ENCODE assay signal across 8 cellular contexts in the genomic region with DNA sequence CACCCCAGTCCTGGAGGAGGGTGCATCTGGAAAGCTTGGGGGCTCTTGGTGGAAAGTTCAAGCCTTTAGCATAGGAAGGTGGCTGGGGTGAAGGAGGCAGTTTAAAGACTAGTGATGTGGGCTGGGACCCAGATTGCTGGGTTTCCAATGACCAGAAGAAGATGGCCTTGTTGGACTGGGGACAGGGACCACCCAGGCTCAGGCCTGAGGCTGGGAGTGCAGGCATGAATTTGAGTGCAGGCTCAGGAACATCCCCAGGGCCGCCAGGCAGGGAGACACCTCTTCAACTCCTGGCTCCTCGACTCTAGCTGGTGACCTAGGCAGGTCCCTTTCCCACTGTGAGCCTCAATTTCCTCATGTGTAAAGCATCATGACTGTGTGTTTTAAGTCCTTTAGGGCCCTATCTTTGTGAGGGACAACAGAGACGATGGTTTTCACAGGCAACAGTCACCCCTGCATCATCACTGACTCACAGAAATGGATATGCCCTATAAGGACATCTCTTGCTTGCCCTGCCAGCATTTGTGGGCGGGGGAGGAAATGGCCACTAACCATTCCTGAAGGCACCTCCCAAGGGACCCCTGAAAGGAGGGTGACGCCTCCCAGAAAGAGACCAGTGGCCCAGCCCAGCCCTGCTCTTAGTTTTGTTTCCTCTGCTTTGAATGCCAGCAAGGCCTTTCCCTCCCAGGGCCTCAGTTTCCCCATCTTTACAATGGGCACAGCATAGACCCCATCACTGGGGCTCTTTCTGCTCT. TPM values are rescaled to one million over a fixed set of nuclear protein-coding genes. Genes with fewer than 3 reads are reported as not detected.
DNase-seq lines count a peak whose midpoint lies in the region; ATAC-seq, FAIRE-seq and TF ChIP-seq lines count a peak whose summit lies in the region.

No MANE protein-coding gene starts in this region.

- ATAC-seq in GM21576 (IDR thresholded peaks at IDR 0.05; ENCODE audit: unreplicated experiment), result peak; percentile 57
- ATAC-seq in naive B cell (ENCODE audit: low read depth in 2 of 2), result peak in 1 of 2 donors; percentile 11
- ATAC-seq in GM19324 (IDR thresholded peaks at IDR 0.05; ENCODE audit: low FRiP score, unreplicated experiment), result no peak

- no peaks in the 10 kb centered on the region for H3K27me3 Mint-ChIP-seq in naive B cell

- H3K27ac Mint-ChIP-seq in naive B cell, result peak overlapping the region; percentile 52 to 95 (median 92)

- H3K36me3 Mint-ChIP-seq in naive B cell, result no peaks in the 10 kb centered on the region

- H3K36me3 ChIP-seq in BJ (ENCODE audit: control insufficient read depth, insufficient read depth, low read length), result no peaks in the 10 kb centered on the region
- no peaks in the 10 kb centered on the region for H3K36me3 ChIP-seq in bronchial epithelial cell (ENCODE audit: control insufficient read depth, insufficient read depth, low read length)

- FAIRE-seq in RCC 7860 (lab: Jason Lieb, UNC), result peak; percentile 72
- FAIRE-seq in bronchial epithelial cell (lab: Jason Lieb, UNC), result peak; percentile 85

- peaks cover 57 to 88% (median 57%) of the 10 kb centered on the region in 3 donors for H3K4me1 Mint-ChIP-seq in naive B cell

- H3K27me3 ChIP-seq in BJ (ENCODE audit: control insufficient read depth, insufficient read depth, low read length), result no peaks in the 10 kb centered on the region
- H3K27me3 ChIP-seq in bronchial epithelial cell (ENCODE audit: control insufficient read depth, insufficient read depth, low read length), result no peaks in the 10 kb centered on the region

- H3K9me3 Mint-ChIP-seq in naive B cell, result no peaks in the 10 kb centered on the region

- H3K4me3 Mint-ChIP-seq in naive B cell, result peak overlapping the region in 2 of 8 donors; percentile 8 to 49

- peak; percentile 77 for DNase-seq in BJ (ENCODE audit: low read depth)
- peak; percentile 94 for DNase-seq in RCC 7860 (ENCODE audit: low spot score)
- DNase-seq in bronchial epithelial cell (ENCODE audit: low read depth), result peak; percentile 98
- no peak for DNase-seq in naive B cell
- DNase-seq in Kasumi-1 (lab: John Stamatoyannopoulos, UW), result no peak
- no peak for DNase-seq in NCI-H1092 (lab: John Stamatoyannopoulos, UW)

- TF ChIP-seq CTCF in BJ (IDR thresholded peaks at IDR 0.05; ENCODE audit: insufficient read depth, low read depth, low read length), result no peak
- no peak for TF ChIP-seq CTCF in bronchial epithelial cell (IDR thresholded peaks at IDR 0.05; ENCODE audit: insufficient read depth, low read length, severe bottlenecking)

- CTCF ChIA-PET in BJ (lab: Yijun Ruan, JAX), result no interaction called here

- H3K4me3 ChIP-seq in BJ (ENCODE audit: low read depth, low read length) (no peak overlapping the region), bronchial epithelial cell (ENCODE audit: low read depth, low read length) (no peak overlapping the region)

- POLR2A ChIA-PET in BJ (lab: Charles Lee), result no interaction called here

RNA-seq across cellular contexts. Expression of a gene that starts 11.1 kb away (rescaled TPM):
- polyA plus RNA-seq in BJ (2011; rRNA removed), result 15.4 and 19.2 TPM in 2 replicates
- 32.7 and 40.9 TPM in 2 replicates for polyA minus RNA-seq in BJ (2011; rRNA and poly(A)+ RNA removed)
- 2.1 and 2.2 TPM in 2 replicates for total RNA-seq in bronchial epithelial cell
- polyA plus RNA-seq in naive B cell (ENCODE audit: low read depth in 6 of 6), result 10 to 100 TPM in 5 of 6 donors, 1 to 10 TPM in 1; 2.9 to 42.9 (median 29.9) TPM

RNA-seq across cellular contexts. Expression of a gene that starts 38.7 kb away (rescaled TPM):
- 0.04 and 0.07 TPM in 2 replicates for polyA plus RNA-seq in BJ (2011; rRNA removed)
- not detected in 2 replicates for polyA minus RNA-seq in BJ (2011; rRNA and poly(A)+ RNA removed)
- not detected in 2 replicates for total RNA-seq in bronchial epithelial cell
- under 1 TPM in 4 of 6 donors, not detected in 2; 0.25 to 0.72 (median 0.27) TPM for polyA plus RNA-seq in naive B cell (ENCODE audit: low read depth in 6 of 6)

Comparison
In these comparisons a context has a peak if more than half of its experiments do, and no peak if none do; other contexts are left out.
1. DNase-seq: peak in BJ (single experiment), RCC 7860 (single experiment) and bronchial epithelial cell (single experiment); none in naive B cell (single experiment), Kasumi-1 (0 of 2) and NCI-H1092 (single experiment).